23 cellular contexts compared by ENCODE assay signal in the genomic region with DNA sequence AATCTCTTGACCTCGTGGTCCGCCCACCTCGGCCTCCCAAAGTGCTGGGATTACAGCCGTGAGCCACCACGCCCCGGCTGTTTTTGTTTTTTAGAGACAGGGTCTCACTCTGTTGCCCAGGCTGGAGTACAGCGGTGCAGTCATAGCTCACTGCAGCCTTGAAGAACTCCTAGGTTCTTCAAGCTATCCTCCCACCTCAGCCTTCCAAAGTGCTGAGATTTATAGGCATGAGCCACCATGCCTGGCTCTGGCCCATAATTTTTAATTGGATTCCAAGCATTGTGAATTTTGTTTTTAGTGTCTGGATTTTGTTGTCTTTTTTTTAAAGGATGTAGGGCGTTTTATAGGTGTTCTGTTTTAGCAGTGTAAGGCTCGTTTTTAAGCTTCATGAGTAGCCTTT. TPM values are rescaled to one million over a fixed set of nuclear protein-coding genes. Genes with fewer than 3 reads are reported as not detected.
DNase-seq lines count a peak whose midpoint lies in the region; ATAC-seq, FAIRE-seq and TF ChIP-seq lines count a peak whose summit lies in the region.
"Had no signal": no experiment of that assay in that cellular context is flagged by ENCODE, and none has a peak within 500 bp of the region (broad histone marks: within the 10 kb centered on the region; RNA-seq: fewer than 3 reads in every experiment).

No MANE protein-coding gene starts in this region.

- intact Hi-C loops in K562 (cut with micrococcal nuclease) = no loop called here
- intact Hi-C loops in CD4-positive, alpha-beta memory T cell (cut with micrococcal nuclease) = no loop called here

- DNase-seq in HFFc6 (peak; percentile 51), K562 (ENCODE audit: extremely low read depth in 1 of 4, low spot score in 3 of 4) (no peak), endothelial cell (ENCODE audit: low spot score) (no peak), 8988T (no peak)
- no peak for DNase-seq in CD4-positive, alpha-beta memory T cell
- DNase-seq: activated naive CD4-positive, alpha-beta T cell treated with anti-CD3 and anti-CD28 coated beads, Interleukin-2, amount 50 U/mL, for 16 hours; activated T-cell treated with anti-CD3 and anti-CD28 coated beads, Interleukin-2, amount 50 U/mL, for 4 hours; aorta; DMS153; effector memory CD8-positive, alpha-beta T cell; H9; left ventricle myocardium superior; NK-92 treated with Interleukin-12 subunit alpha and Interleukin-12 subunit beta, amount 100 ng/mL, for 24 hours; T-helper 9 cell had no signal

- H3K79me2 ChIP-seq in ACC112 (ENCODE audit: control insufficient read depth, insufficient read depth, low read length, unreplicated experiment) = peaks cover 63% of the 10 kb centered on the region
- peaks cover 74% of the 10 kb centered on the region for H3K79me2 ChIP-seq in K562 (ENCODE audit: control insufficient read depth, insufficient read depth, low read length)

- no peaks in the 10 kb centered on the region for H4K20me1 ChIP-seq in K562 (replicated peaks; ENCODE audit: control insufficient read depth, insufficient read depth, low read length)

- TF ChIP-seq EP300 in K562 (IDR thresholded peaks at IDR 0.05; ENCODE audit: low read length) = no peak

- peak overlapping the region; percentile 49; the same call in 1 of the 2 replicates for H3K4me3 Mint-ChIP-seq in HFFc6
- H3K4me3 Mint-ChIP-seq in nephron = no peak overlapping the region
- no peak overlapping the region for H3K4me3 Mint-ChIP-seq in endothelial cell (ENCODE audit: unreplicated experiment)
- no peak overlapping the region for H3K4me3 Mint-ChIP-seq in CD4-positive, alpha-beta memory T cell
- H3K4me3 Mint-ChIP-seq: activated T-cell treated with anti-CD3 and anti-CD28 coated beads, Interleukin-2, amount 50 U/mL, for 4 hours; H9 had no signal

- TF ChIP-seq CTCF in HFFc6 (IDR thresholded peaks at IDR 0.05) = no peak
- TF ChIP-seq CTCF in K562 (IDR thresholded peaks at IDR 0.05 in 2 of 3, conservative IDR thresholded peaks at IDR 0.05 in 1 of 3; ENCODE audit: insufficient read depth in 2 of 3, low read depth in 1 of 3, low read length in 3 of 3) = no peak
- no peak for TF ChIP-seq CTCF in nephron (IDR thresholded peaks at IDR 0.05; ENCODE audit: unreplicated experiment in 3 of 3)
- TF ChIP-seq CTCF in endothelial cell (IDR thresholded peaks at IDR 0.05; ENCODE audit: unreplicated experiment) = no peak

- 69% methylated on average over 9 of the region's 9 CpGs for WGBS in K562 (ENCODE audit: insufficient coverage, low coverage, missing lambda C conversion rate)

- H3K9me3 Mint-ChIP-seq in HFFc6 (peaks cover 12% of the 10 kb centered on the region; the same call in 1 of the 2 replicates), nephron (peaks cover 12% of the 10 kb centered on the region), endothelial cell (ENCODE audit: unreplicated experiment) (no peaks in the 10 kb centered on the region)
- H3K9me3 Mint-ChIP-seq in CD4-positive, alpha-beta memory T cell = peaks cover 0 to 18% (median 11%) of the 10 kb centered on the region in 8 donors
- H3K9me3 Mint-ChIP-seq: H9 had no signal

- H3K27me3 ChIP-seq in ACC112 (ENCODE audit: insufficient read depth, low read length) (no peaks in the 10 kb centered on the region), K562 (ENCODE audit: control insufficient read depth in 2 of 2, insufficient read depth in 2 of 2, low read length in 2 of 2) (no peaks in the 10 kb centered on the region)
- no peaks in the 10 kb centered on the region for H3K27me3 ChIP-seq in CD4-positive, alpha-beta memory T cell (ENCODE audit: insufficient read depth, low read length)
- H3K27me3 ChIP-seq: neutrophil had no signal

- H3K36me3 ChIP-seq in ACC112 (ENCODE audit: insufficient read depth, low read length) (peaks cover 3% of the 10 kb centered on the region), K562 (ENCODE audit: control insufficient read depth, insufficient read depth, low read length) (peaks cover 27% of the 10 kb centered on the region; the same call in 2 of the 3 replicates)
- peaks cover under 1% of the 10 kb centered on the region for H3K36me3 ChIP-seq in CD4-positive, alpha-beta memory T cell (ENCODE audit: insufficient read depth, low read length)

- H3K4me1 Mint-ChIP-seq in HFFc6 (ENCODE audit: low read depth) (peaks cover 29% of the 10 kb centered on the region), nephron (peaks cover 25% of the 10 kb centered on the region), endothelial cell (ENCODE audit: unreplicated experiment) (peaks cover 2% of the 10 kb centered on the region)
- peaks cover 10 to 30% (median 23%) of the 10 kb centered on the region in 4 donors for H3K4me1 Mint-ChIP-seq in CD4-positive, alpha-beta memory T cell

- in situ Hi-C loops in K562 (cut with MboI) = no loop called here

- H2AFZ ChIP-seq in ACC112 (ENCODE audit: low read length, unreplicated experiment) = no peak overlapping the region
- no peak overlapping the region for H2AFZ ChIP-seq in K562 (ENCODE audit: low read depth, low read length)

- BruUV-seq in K562 (replicated peaks; lab: Mats Ljungman, UMichigan) = no TSS peak

- FAIRE-seq in K562 (lab: Jason Lieb, UNC) = no peak
- FAIRE-seq: GM12892 had no signal

- H3K4me1 ChIP-seq in ACC112 (ENCODE audit: control insufficient read depth, insufficient read depth, low read length, unreplicated experiment) (peaks cover 12% of the 10 kb centered on the region), K562 (replicated peaks in 1 of 2; ENCODE audit: control insufficient read depth in 2 of 2, insufficient read depth in 2 of 2, low read length in 2 of 2) (no peaks in the 10 kb centered on the region)
- H3K4me1 ChIP-seq in CD4-positive, alpha-beta memory T cell (ENCODE audit: insufficient read depth, low read length) = no peaks in the 10 kb centered on the region

- H3K4me3 ChIP-seq in ACC112 (ENCODE audit: low read depth, low read length) (no peak overlapping the region), K562 (no peak overlapping the region)
- H3K4me3 ChIP-seq in CD4-positive, alpha-beta memory T cell (ENCODE audit: low read length in 2 of 2) = no peak overlapping the region

- H3K27ac ChIP-seq in ACC112 (ENCODE audit: low read depth, low read length) = peak overlapping the region; percentile 59
- H3K27ac ChIP-seq in K562 (ENCODE audit: extremely low read depth, low read depth, low read length) = no peak overlapping the region
- H3K27ac ChIP-seq in CD4-positive, alpha-beta memory T cell (ENCODE audit: low read depth, low read length) = no peak overlapping the region
- H3K27ac ChIP-seq: neutrophil had no signal

- H3K36me3 Mint-ChIP-seq in HFFc6 (ENCODE audit: low read depth) (peaks cover 13% of the 10 kb centered on the region), nephron (ENCODE audit: low read depth) (peaks cover 47% of the 10 kb centered on the region), endothelial cell (ENCODE audit: low read depth, unreplicated experiment) (peaks cover 16% of the 10 kb centered on the region)
- peaks cover 24 to 29% of the 10 kb centered on the region in 2 donors for H3K36me3 Mint-ChIP-seq in CD4-positive, alpha-beta memory T cell

- H3K27me3 Mint-ChIP-seq in HFFc6 (ENCODE audit: insufficient read depth) (no peaks in the 10 kb centered on the region), nephron (ENCODE audit: low read depth) (no peaks in the 10 kb centered on the region), endothelial cell (ENCODE audit: unreplicated experiment) (no peaks in the 10 kb centered on the region)
- no peaks in the 10 kb centered on the region for H3K27me3 Mint-ChIP-seq in CD4-positive, alpha-beta memory T cell
- H3K27me3 Mint-ChIP-seq: effector memory CD8-positive, alpha-beta T cell had no signal

- TF ChIP-seq POLR2A in K562 (conservative IDR thresholded peaks at IDR 0.05) = no peak

- CTCF ChIA-PET in K562 (lab: Yijun Ruan, JAX; ENCODE audit: low intra/inter-chr PET ratio) = no interaction called here
- CTCF ChIA-PET in CD4-positive, alpha-beta memory T cell (lab: Charles Lee; ENCODE audit: partially characterized antibody) = interaction anchor here (0.5 to 1.1 kb wide), 2 partner anchors 66 to 171 kb away, joined by 3 to 4 read pairs; no protein-coding TSS in a partner anchor

- no peak overlapping the region for H3K9ac ChIP-seq in K562 (ENCODE audit: insufficient read depth in 1 of 2, low read depth in 2 of 2, low read length in 2 of 2)

- TF ChIP-seq RAD21 in K562 (CRISPR knock-in tag; conservative IDR thresholded peaks at IDR 0.05 in 1 of 2, IDR thresholded peaks at IDR 0.05 in 1 of 2) = no peak

- H3K27ac Mint-ChIP-seq in HFFc6 (peak overlapping the region; percentile 82), nephron (peak overlapping the region; percentile 79 to 92 (median 87)), endothelial cell (ENCODE audit: unreplicated experiment) (no peak overlapping the region)
- peak overlapping the region in 2 of 7 donors; percentile 7 to 29 for H3K27ac Mint-ChIP-seq in CD4-positive, alpha-beta memory T cell
- H3K27ac Mint-ChIP-seq: effector memory CD8-positive, alpha-beta T cell had no signal

- no peak overlapping the region for H3K4me2 ChIP-seq in K562 (ENCODE audit: insufficient read depth, low read length)

- POLR2A ChIA-PET in K562 (lab: Yijun Ruan, JAX) = interaction anchor here (0.5 to 1.2 kb wide), 3 partner anchors 8 to 26 kb away, joined by 3 to 5 read pairs (median 4); no protein-coding TSS in a partner anchor
- POLR2A ChIA-PET in CD4-positive, alpha-beta memory T cell (lab: Charles Lee; ENCODE audit: partially characterized antibody) = no interaction called here

- ATAC-seq in K562 (no peak), GM21723 (IDR thresholded peaks at IDR 0.05; ENCODE audit: unreplicated experiment) (no peak)
- ATAC-seq: activated CD4-positive, CD25-positive, alpha-beta regulatory T cell treated with anti-CD3 and anti-CD28 coated beads, Interleukin-2, amount 50 U/mL, for 24 hours; activated T-cell treated with anti-CD3 and anti-CD28 coated beads, Interleukin-2, amount 50 U/mL, for 4 hours; effector memory CD8-positive, alpha-beta T cell had no signal

- peaks cover 9% of the 10 kb centered on the region for H3K9me3 ChIP-seq in K562 (replicated peaks; ENCODE audit: control insufficient read depth, insufficient read depth, low read depth, low read length)
- H3K9me3 ChIP-seq in CD4-positive, alpha-beta memory T cell (ENCODE audit: control insufficient read depth in 1 of 2, low read length in 2 of 2) = no peaks in the 10 kb centered on the region
- H3K9me3 ChIP-seq: neutrophil had no signal

- H3K9me1 ChIP-seq in K562 (ENCODE audit: control insufficient read depth, insufficient read depth, low read length) = no peaks in the 10 kb centered on the region

RNA-seq across cellular contexts. Expression of gene TXLNA, which starts 28.6 kb away (rescaled TPM):
- 10 to 100 TPM; 89.4 to 95.2 (median 93.0) TPM for total RNA-seq in HFFc6 (2021; fragmentation: NEBNext Ultra II Directional; extraction: Animal tissue kit (Norgen Biotek cat#: 25700))
- total RNA-seq in K562 (2011; cell fraction: chromatin; rRNA removed; ENCODE audit: low replicate concordance) = 55.3 and 89.3 TPM in 2 replicates
- total RNA-seq in K562 (2011; cell fraction: nucleolus; rRNA removed) = 49.7 and 53.2 TPM in 2 replicates
- 72.7 and 98.9 TPM in 2 replicates for total RNA-seq in K562 (2011; cell fraction: nucleoplasm; rRNA removed)
- total RNA-seq in K562 (2014; rRNA removed) = 38.6 and 51.4 TPM in 2 replicates
- 33.0 and 33.5 TPM in 2 replicates for total RNA-seq in K562 (2014; rRNA removed; fragmentation: Illumina TruSeq; extraction: Trizol)
- total RNA-seq in K562 (2015; rRNA removed; fragmentation: Illumina TruSeq; extraction: Trizol) = 46.4 TPM in 2 replicates
- total RNA-seq in K562 (2021) = 50.2 and 54.5 TPM in 2 replicates
- polyA plus RNA-seq in K562 (2011; rRNA removed) = 39.3 and 42.9 TPM in 2 replicates
- 33.2 and 42.7 TPM in 2 replicates for polyA plus RNA-seq in K562 (2011; cell fraction: cytosol; rRNA removed)
- 124 and 140 TPM in 2 replicates for polyA plus RNA-seq in K562 (2011; cell fraction: nucleus; rRNA removed)
- polyA plus RNA-seq in K562 (2012) = 29.5 and 40.7 TPM in 2 replicates
- polyA plus RNA-seq in K562 (2014; fragmentation: Illumina TruSeq; extraction: Trizol) = 39.4 and 40.9 TPM in 2 replicates
- 10 to 100 TPM in 1 of 2 experiments, 1 to 10 TPM in 1; 9.2 to 15.2 TPM for polyA plus RNA-seq in K562 (2014; fragmentation: Nextera tagmentation; extraction: Ambion mirVana)
- polyA plus RNA-seq in K562 (2014; rRNA removed) = 43.6 and 46.7 TPM in 2 replicates
- 30.3 and 32.5 TPM in 2 replicates for polyA minus RNA-seq in K562 (2011; rRNA and poly(A)+ RNA removed)
- 19.4 and 20.2 TPM in 2 replicates for polyA minus RNA-seq in K562 (2011; cell fraction: cytosol; rRNA and poly(A)+ RNA removed)
- 13.7 and 22.8 TPM in 2 replicates for polyA minus RNA-seq in K562 (2011; cell fraction: nucleus; rRNA and poly(A)+ RNA removed)
- 65.3 TPM for total RNA-seq in endothelial cell (ENCODE audit: unreplicated experiment)
- total RNA-seq in CD4-positive, alpha-beta memory T cell = 10 to 100 TPM; 42.6 to 43.4 TPM
- 10 to 100 TPM; 21.8 to 32.4 TPM for polyA plus RNA-seq in CD4-positive, alpha-beta memory T cell

RNA-seq across cellular contexts. Expression of gene KPNA6, which starts 43.0 kb away (rescaled TPM):
- total RNA-seq in HFFc6 (2021; fragmentation: NEBNext Ultra II Directional; extraction: Animal tissue kit (Norgen Biotek cat#: 25700)) = 100 to 1,000 TPM; 116 to 132 (median 122) TPM
- total RNA-seq in K562 (2011; cell fraction: chromatin; rRNA removed; ENCODE audit: low replicate concordance) = 44.4 and 59.0 TPM in 2 replicates
- total RNA-seq in K562 (2011; cell fraction: nucleolus; rRNA removed) = 21.2 and 22.4 TPM in 2 replicates
- total RNA-seq in K562 (2011; cell fraction: nucleoplasm; rRNA removed) = 36.6 and 51.3 TPM in 2 replicates
- total RNA-seq in K562 (2014; rRNA removed) = 20.1 and 26.7 TPM in 2 replicates
- total RNA-seq in K562 (2014; rRNA removed; fragmentation: Illumina TruSeq; extraction: Trizol) = 42.5 and 50.0 TPM in 2 replicates
- total RNA-seq in K562 (2015; rRNA removed; fragmentation: Illumina TruSeq; extraction: Trizol) = 36.9 and 38.9 TPM in 2 replicates
- total RNA-seq in K562 (2021) = 54.6 and 57.9 TPM in 2 replicates
- 36.6 and 41.6 TPM in 2 replicates for polyA plus RNA-seq in K562 (2011; rRNA removed)
- 18.7 and 33.1 TPM in 2 replicates for polyA plus RNA-seq in K562 (2011; cell fraction: cytosol; rRNA removed)
- 17.1 and 19.8 TPM in 2 replicates for polyA plus RNA-seq in K562 (2011; cell fraction: nucleus; rRNA removed)
- polyA plus RNA-seq in K562 (2012) = 15.1 and 15.2 TPM in 2 replicates
- polyA plus RNA-seq in K562 (2014; fragmentation: Illumina TruSeq; extraction: Trizol) = 26.6 and 30.0 TPM in 2 replicates
- 10 to 100 TPM; 24.8 to 32.2 TPM for polyA plus RNA-seq in K562 (2014; fragmentation: Nextera tagmentation; extraction: Ambion mirVana)
- polyA plus RNA-seq in K562 (2014; rRNA removed) = 27.6 and 32.2 TPM in 2 replicates
- polyA minus RNA-seq in K562 (2011; rRNA and poly(A)+ RNA removed) = 47.4 and 66.2 TPM in 2 replicates
- 27.6 and 34.9 TPM in 2 replicates for polyA minus RNA-seq in K562 (2011; cell fraction: cytosol; rRNA and poly(A)+ RNA removed)
- polyA minus RNA-seq in K562 (2011; cell fraction: nucleus; rRNA and poly(A)+ RNA removed) = 8.8 and 20.9 TPM in 2 replicates
- 95.3 TPM for total RNA-seq in endothelial cell (ENCODE audit: unreplicated experiment)
- total RNA-seq in CD4-positive, alpha-beta memory T cell = 10 to 100 TPM; 60.3 to 62.5 TPM
- 10 to 100 TPM; 25.4 to 25.5 TPM for polyA plus RNA-seq in CD4-positive, alpha-beta memory T cell

RNA-seq across cellular contexts. Expression of gene CCDC28B, which starts 49.5 kb away (rescaled TPM):
- 10 to 100 TPM; 12.5 to 15.7 (median 15.3) TPM for total RNA-seq in HFFc6 (2021; fragmentation: NEBNext Ultra II Directional; extraction: Animal tissue kit (Norgen Biotek cat#: 25700))
- 11.5 and 23.4 TPM in 2 replicates for total RNA-seq in K562 (2011; cell fraction: chromatin; rRNA removed; ENCODE audit: low replicate concordance)
- total RNA-seq in K562 (2011; cell fraction: nucleolus; rRNA removed) = 20.0 and 22.0 TPM in 2 replicates
- 16.6 and 19.8 TPM in 2 replicates for total RNA-seq in K562 (2011; cell fraction: nucleoplasm; rRNA removed)
- total RNA-seq in K562 (2014; rRNA removed) (51.9 and 59.5 TPM in 2 replicates), K562 (2014; rRNA removed; fragmentation: Illumina TruSeq; extraction: Trizol) (14.3 and 17.3 TPM in 2 replicates), K562 (2015; rRNA removed; fragmentation: Illumina TruSeq; extraction: Trizol) (42.2 and 44.4 TPM in 2 replicates), K562 (2021) (48.0 and 50.6 TPM in 2 replicates), endothelial cell (ENCODE audit: unreplicated experiment) (22.9 TPM)
- polyA plus RNA-seq in K562 (2011; rRNA removed) (29.3 and 29.4 TPM in 2 replicates), K562 (2014; fragmentation: Illumina TruSeq; extraction: Trizol) (31.7 and 45.4 TPM in 2 replicates), K562 (2014; fragmentation: Nextera tagmentation; extraction: Ambion mirVana) (10 to 100 TPM in 1 of 2 experiments, 1 to 10 TPM in 1; 5.7 to 14.5 TPM), K562 (2014; rRNA removed) (54.5 and 56.6 TPM in 2 replicates)
- polyA plus RNA-seq in K562 (2011; cell fraction: cytosol; rRNA removed) = 38.3 and 45.4 TPM in 2 replicates
- polyA plus RNA-seq in K562 (2011; cell fraction: nucleus; rRNA removed) = 22.5 and 26.4 TPM in 2 replicates
- 44.3 and 77.3 TPM in 2 replicates for polyA plus RNA-seq in K562 (2012)
- 15.4 and 16.3 TPM in 2 replicates for polyA minus RNA-seq in K562 (2011; rRNA and poly(A)+ RNA removed)
- polyA minus RNA-seq in K562 (2011; cell fraction: cytosol; rRNA and poly(A)+ RNA removed) = 16.2 and 17.0 TPM in 2 replicates
- polyA minus RNA-seq in K562 (2011; cell fraction: nucleus; rRNA and poly(A)+ RNA removed) = 7.1 and 7.9 TPM in 2 replicates
- 1 to 10 TPM; 4.2 to 5.1 TPM for total RNA-seq in CD4-positive, alpha-beta memory T cell
- 1 to 10 TPM; 8.5 to 8.6 TPM for polyA plus RNA-seq in CD4-positive, alpha-beta memory T cell

RNA-seq across cellular contexts. Expression of gene IQCC, which starts 54.6 kb away (rescaled TPM):
- total RNA-seq in HFFc6 (2021; fragmentation: NEBNext Ultra II Directional; extraction: Animal tissue kit (Norgen Biotek cat#: 25700)) = 1 to 10 TPM in 5 of 6 experiments, under 1 TPM in 1; 0.81 to 2.4 (median 2.2) TPM
- 18.6 and 38.8 TPM in 2 replicates for total RNA-seq in K562 (2011; cell fraction: chromatin; rRNA removed; ENCODE audit: low replicate concordance)
- total RNA-seq in K562 (2011; cell fraction: nucleolus; rRNA removed) = 26.5 and 29.7 TPM in 2 replicates
- total RNA-seq in K562 (2011; cell fraction: nucleoplasm; rRNA removed) = 17.0 and 24.6 TPM in 2 replicates
- total RNA-seq in K562 (2014; rRNA removed) (12.4 and 12.6 TPM in 2 replicates), K562 (2014; rRNA removed; fragmentation: Illumina TruSeq; extraction: Trizol) (10.6 and 11.5 TPM in 2 replicates), K562 (2015; rRNA removed; fragmentation: Illumina TruSeq; extraction: Trizol) (12.7 and 13.2 TPM in 2 replicates), K562 (2021) (6.6 and 8.1 TPM in 2 replicates), endothelial cell (ENCODE audit: unreplicated experiment) (1.9 TPM)
- polyA plus RNA-seq in K562 (2011; rRNA removed) (10.6 and 10.7 TPM in 2 replicates), K562 (2014; fragmentation: Illumina TruSeq; extraction: Trizol) (14.9 and 16.5 TPM in 2 replicates), K562 (2014; fragmentation: Nextera tagmentation; extraction: Ambion mirVana) (10 to 100 TPM in 1 of 2 experiments, 1 to 10 TPM in 1; 8.4 to 10.4 TPM), K562 (2014; rRNA removed) (12.4 and 13.9 TPM in 2 replicates)
- 7.5 and 8.4 TPM in 2 replicates for polyA plus RNA-seq in K562 (2011; cell fraction: cytosol; rRNA removed)
- polyA plus RNA-seq in K562 (2011; cell fraction: nucleus; rRNA removed) = 11.3 and 15.9 TPM in 2 replicates
- polyA plus RNA-seq in K562 (2012) = 6.8 and 7.8 TPM in 2 replicates
- polyA minus RNA-seq in K562 (2011; rRNA and poly(A)+ RNA removed) = 5.3 and 6.4 TPM in 2 replicates
- 4.1 and 4.3 TPM in 2 replicates for polyA minus RNA-seq in K562 (2011; cell fraction: cytosol; rRNA and poly(A)+ RNA removed)
- polyA minus RNA-seq in K562 (2011; cell fraction: nucleus; rRNA and poly(A)+ RNA removed) = 8.9 and 14.0 TPM in 2 replicates
- total RNA-seq in CD4-positive, alpha-beta memory T cell = 1 to 10 TPM; 2.7 TPM
- 1 to 10 TPM in 1 of 2 donors, not detected in 1; 2.3 TPM for polyA plus RNA-seq in CD4-positive, alpha-beta memory T cell

RNA-seq across cellular contexts. Expression of gene DCDC2B, which starts 58.0 kb away (rescaled TPM):
- not detected for total RNA-seq in HFFc6 (2021; fragmentation: NEBNext Ultra II Directional; extraction: Animal tissue kit (Norgen Biotek cat#: 25700))
- total RNA-seq in K562 (2011; cell fraction: chromatin; rRNA removed; ENCODE audit: low replicate concordance) = 0.37 and 0.56 TPM in 2 replicates
- total RNA-seq in K562 (2011; cell fraction: nucleolus; rRNA removed) = 0.26 and 0.83 TPM in 2 replicates
- total RNA-seq in K562 (2011; cell fraction: nucleoplasm; rRNA removed) = 0.38 and 0.44 TPM in 2 replicates
- total RNA-seq in K562 (2014; rRNA removed) = not detected in 2 replicates
- total RNA-seq in K562 (2014; rRNA removed; fragmentation: Illumina TruSeq; extraction: Trizol) = not detected in 2 replicates
- not detected in 2 replicates for total RNA-seq in K562 (2015; rRNA removed; fragmentation: Illumina TruSeq; extraction: Trizol)
- total RNA-seq in K562 (2021) = not detected in 2 replicates
- polyA plus RNA-seq in K562 (2011; rRNA removed) = not detected in 2 replicates
- 0.03 TPM in 1 of 2 replicates, not detected in the other for polyA plus RNA-seq in K562 (2011; cell fraction: cytosol; rRNA removed)
- 0.08 and 0.09 TPM in 2 replicates for polyA plus RNA-seq in K562 (2011; cell fraction: nucleus; rRNA removed)
- 0.04 and 0.26 TPM in 2 replicates for polyA plus RNA-seq in K562 (2012)
- polyA plus RNA-seq in K562 (2014; fragmentation: Illumina TruSeq; extraction: Trizol) = not detected in 2 replicates
- polyA plus RNA-seq in K562 (2014; fragmentation: Nextera tagmentation; extraction: Ambion mirVana) = not detected
- polyA plus RNA-seq in K562 (2014; rRNA removed) = not detected in 2 replicates
- 0.11 and 0.12 TPM in 2 replicates for polyA minus RNA-seq in K562 (2011; rRNA and poly(A)+ RNA removed)
- polyA minus RNA-seq in K562 (2011; cell fraction: cytosol; rRNA and poly(A)+ RNA removed) = not detected in 2 replicates
- 0.27 and 0.78 TPM in 2 replicates for polyA minus RNA-seq in K562 (2011; cell fraction: nucleus; rRNA and poly(A)+ RNA removed)
- total RNA-seq in endothelial cell (ENCODE audit: unreplicated experiment) = not detected
- not detected for total RNA-seq in CD4-positive, alpha-beta memory T cell
- polyA plus RNA-seq in CD4-positive, alpha-beta memory T cell = not detected
- total RNA-seq: activated T-cell treated with anti-CD3 and anti-CD28 coated beads, Interleukin-2, amount 50 U/mL, for 4 hours; aorta; H9; left ventricle myocardium superior; NCI-H460; renal cortical epithelial cell; subcutaneous adipose tissue had no signal
- polyA plus RNA-seq: aorta had no signal
